1 cellular context compared by ENCODE assay signal in genomic region chr1:184482113-184482512, GRCh38.
TF ChIP-seq lines count a peak whose summit lies in the region.

No MANE protein-coding gene starts in this region.

TF ChIP-seq in GM23338, 12 proteins besides CTCF, POLR2A, EP300 and RAD21 (continued from another document):
- TF ChIP-seq ETS1 (IDR thresholded peaks at IDR 0.05) (no peak), POLR2AphosphoS5 (IDR thresholded peaks at IDR 0.05; ENCODE audit: low read depth) (no peak), ZNF114 (CRISPR knock-in tag; IDR thresholded peaks at IDR 0.05) (no peak), ZNF462 (CRISPR knock-in tag; IDR thresholded peaks at IDR 0.05) (no peak), NANOG (IDR thresholded peaks at IDR 0.05; ENCODE audit: borderline replicate concordance) (no peak), EZH2phosphoT487 (IDR thresholded peaks at IDR 0.05; ENCODE audit: unreplicated experiment) (no peak)
